In the genomic region with DNA sequence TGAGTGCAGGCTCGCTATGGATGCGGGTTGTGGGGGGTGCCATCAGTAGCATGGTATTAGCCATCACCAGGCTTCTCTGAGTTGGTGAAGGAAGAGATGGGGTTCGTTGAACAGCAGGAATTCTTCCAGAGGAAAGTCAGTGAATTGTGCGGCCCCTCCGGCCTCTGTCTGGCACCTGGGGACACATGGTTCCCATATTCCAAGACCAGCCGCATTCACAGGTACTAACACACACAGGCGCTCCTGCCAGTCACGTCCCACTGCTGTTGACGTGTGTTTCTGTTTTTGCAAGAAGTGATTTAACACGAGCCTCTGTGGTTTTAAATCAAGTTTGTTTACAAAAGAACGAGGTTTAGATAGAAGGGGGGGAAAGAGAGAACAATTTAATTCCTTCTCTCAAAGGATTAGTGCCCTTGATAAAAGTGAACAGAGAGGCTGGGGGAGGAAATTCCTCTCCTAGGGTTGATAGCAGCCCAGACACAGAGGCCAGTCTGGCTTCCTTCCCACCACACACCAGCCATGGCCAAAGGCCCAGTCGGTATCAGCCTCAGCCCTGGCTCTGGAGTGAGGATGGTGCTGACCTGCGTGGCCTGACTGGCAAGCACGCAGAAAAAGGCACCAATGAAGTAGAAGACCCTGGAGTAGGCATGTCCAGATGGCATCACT, we compare ENCODE assay signal across 20 cellular contexts.
DNase-seq lines count a peak whose midpoint lies in the region; ATAC-seq and TF ChIP-seq lines count a peak whose summit lies in the region.
"Had no signal": no experiment of that assay in that cellular context is flagged by ENCODE, and none has a peak within 500 bp of the region (broad histone marks: within the 10 kb centered on the region; RNA-seq: fewer than 3 reads in every experiment).

No MANE protein-coding gene starts in this region.

- H3K4me1 ChIP-seq in PC-9 (replicated peaks; ENCODE audit: insufficient read depth), result no peaks in the 10 kb centered on the region

- no peaks in the 10 kb centered on the region for H3K36me3 ChIP-seq in PC-9 (ENCODE audit: low read depth)
- H3K36me3 ChIP-seq: neutrophil had no signal

- intact Hi-C loops in sciatic nerve (cut with DNase I), result loop anchor here (10.0 kb wide), 1 partner anchor 799 kb away; no protein-coding TSS in a partner anchor
- intact Hi-C loops in PC-9 (cut with micrococcal nuclease; ENCODE audit: unreplicated experiment), result no loop called here

- in situ Hi-C loops in Caki2 (cut with HindIII; ENCODE audit: low pct_unique_long_range_greater_than_20kb, low sequenced_read_pairs), result no loop called here

- H3K9me3 ChIP-seq in PC-9 (ENCODE audit: insufficient read depth, low read depth), result no peaks in the 10 kb centered on the region; the same call in 1 of the 2 replicates
- H3K9me3 ChIP-seq: neutrophil had no signal

- CTCF ChIA-PET in PC-9 (lab: Charles Lee), result no interaction called here

- BruUV-seq in PC-9 (replicated peaks; lab: Mats Ljungman, UMichigan), result no TSS peak

- ATAC-seq in left lobe of liver (peak; percentile 99), sciatic nerve (peak; percentile 74), GM21423 (IDR thresholded peaks at IDR 0.05; ENCODE audit: unreplicated experiment) (no peak)
- ATAC-seq: K562, PC-3 had no signal

- no peaks in the 10 kb centered on the region for H3K27me3 ChIP-seq in PC-9 (ENCODE audit: insufficient read depth, low read depth)
- H3K27me3 ChIP-seq: neutrophil had no signal

- H3K4me3 ChIP-seq in fibroblast of pulmonary artery (replicated peaks; ENCODE audit: low read depth, low read length) (no peak overlapping the region), PC-9 (no peak overlapping the region)
- H3K4me3 ChIP-seq: K562, SK-N-MC, skin epidermis had no signal

- no peak overlapping the region for H3K27ac ChIP-seq in PC-9
- H3K27ac ChIP-seq: neutrophil, SK-N-MC had no signal

- H3K4me2 ChIP-seq in PC-9, result no peak overlapping the region

- H2AFZ ChIP-seq in PC-9, result no peak overlapping the region

- no peaks in the 10 kb centered on the region; the same call in 1 of the 2 replicates for H3F3A ChIP-seq in PC-9 (ENCODE audit: insufficient read depth, low read depth)

- DNase-seq in Caki2 (ENCODE audit: low read depth) (peak; percentile 62), fibroblast of pulmonary artery (ENCODE audit: low read depth) (peak; percentile 70), left lobe of liver (ENCODE audit: low spot score) (peak; percentile 73), sciatic nerve (ENCODE audit: low spot score) (no peak), PC-9 (no peak), dermis blood vessel endothelial cell (no peak), NCI-H748 treated with DMSO at 0.1 percent for 48 hours (lab: John Stamatoyannopoulos, UW) (no peak)
- DNase-seq: ACHN; activated CD4-positive, alpha-beta T cell treated with anti-CD3 and anti-CD28 coated beads, Interleukin-2, amount 10 ng/mL, durations not matched to agents 7 days and 5 days; activated naive CD4-positive, alpha-beta T cell treated with anti-CD3 and anti-CD28 coated beads, Interleukin-2, amount 50 U/mL, for 16 hours; activated T-cell treated with anti-CD3 and anti-CD28 coated beads for 4 hours; EL; NCI-H2081; NCI-H526; PC-3 had no signal

- TF ChIP-seq CTCF in fibroblast of pulmonary artery (IDR thresholded peaks at IDR 0.05; ENCODE audit: low read length, missing control alignments), result no peak
- no peak for TF ChIP-seq CTCF in PC-9 (conservative IDR thresholded peaks at IDR 0.05)

- H3K79me2 ChIP-seq in PC-9 (ENCODE audit: low read depth), result no peaks in the 10 kb centered on the region

- H3K9me2 ChIP-seq in PC-9 (ENCODE audit: insufficient read depth), result no peaks in the 10 kb centered on the region

- POLR2A ChIA-PET in PC-9 (lab: Charles Lee; ENCODE audit: unreplicated experiment), result no interaction called here

- H4K20me1 ChIP-seq in PC-9 (ENCODE audit: insufficient read depth), result no peaks in the 10 kb centered on the region

Comparison
In these comparisons a context has a peak if more than half of its experiments do, and no peak if none do; other contexts are left out.
1. DNase-seq: peak in Caki2 (single experiment), fibroblast of pulmonary artery (single experiment) and left lobe of liver (single experiment); none in sciatic nerve (single experiment), PC-9 (0 of 2), dermis blood vessel endothelial cell (single experiment) and NCI-H748 treated with DMSO at 0.1 percent for 48 hours (single experiment).